ENCODE assay signal across 8 cellular contexts in the genomic region with DNA sequence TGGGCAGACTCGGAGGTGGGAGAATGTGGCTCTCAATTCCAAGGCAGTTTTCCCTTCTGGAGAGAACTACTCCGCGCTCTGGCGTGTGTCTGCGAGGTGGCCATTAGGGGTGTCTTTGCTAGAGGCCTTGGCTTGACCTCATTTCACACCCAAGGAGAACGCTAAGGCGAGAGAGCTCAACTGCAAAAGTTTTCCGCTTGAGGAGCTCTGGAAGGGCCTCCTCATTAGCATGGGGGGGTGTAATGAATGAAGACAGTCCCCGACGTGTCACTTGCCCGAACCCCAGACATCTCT. TPM values are rescaled to one million over a fixed set of nuclear protein-coding genes. Genes with fewer than 3 reads are reported as not detected.
DNase-seq lines count a peak whose midpoint lies in the region; TF ChIP-seq lines count a peak whose summit lies in the region.

No MANE protein-coding gene starts in this region.

- intact Hi-C loops in stomach (cut with DNase I; ENCODE audit: low total_unique reads) = no loop called here

- H3K4me1 ChIP-seq in HUES64 (ENCODE audit: insufficient read depth, low read length) (peaks cover 19% of the 10 kb centered on the region), stomach (peaks cover 0 to 45% (median 32%) of the 10 kb centered on the region in 4 donors)

- H3K36me3 Mint-ChIP-seq in immature natural killer cell = peaks cover 0 to 4% (median 0%) of the 10 kb centered on the region in 3 donors

- WGBS in HUES64 = under 1% methylated on average over 11 of the region's 11 CpGs
- 0 to 1% (median 0%) methylated on average over 3 to 11 of the region's 11 CpGs for WGBS in stomach, 5 donors

- no peak for TF ChIP-seq POLR2A in stomach (IDR thresholded peaks at IDR 0.05)

- H3K27me3 ChIP-seq in HUES64 (ENCODE audit: insufficient read depth, low read length) = no peaks in the 10 kb centered on the region
- H3K27me3 ChIP-seq in stomach = no peaks in the 10 kb centered on the region

- H3K27ac Mint-ChIP-seq in immature natural killer cell = peak overlapping the region; percentile 90 to 99 (median 97)

- peak overlapping the region; percentile 94 to 99 (median 96) for H3K4me3 Mint-ChIP-seq in immature natural killer cell

- H3K9me3 Mint-ChIP-seq in immature natural killer cell = peaks cover 6 to 9% (median 8%) of the 10 kb centered on the region in 6 donors

- DNase-seq in ELR (ENCODE audit: low read depth) = peak; percentile 54
- DNase-seq in GM20000 (ENCODE audit: low spot score) = peak; percentile 82
- DNase-seq in immature natural killer cell = peak; percentile 49 to 55 (median 54)
- DNase-seq in stomach = no peak
- DNase-seq in RKO (ENCODE audit: low spot score) = no peak
- no peak for DNase-seq in NCI-H524 treated with DMSO at 0.1 percent for 48 hours (lab: John Stamatoyannopoulos, UW)

- no peak for TF ChIP-seq EP300 in stomach (IDR thresholded peaks at IDR 0.05)

- TF ChIP-seq CTCF in GM20000 (IDR thresholded peaks at IDR 0.05; ENCODE audit: extremely low read depth, missing control alignments) (no peak), stomach (IDR thresholded peaks at IDR 0.05) (no peak)

- peaks cover 26 to 49% of the 10 kb centered on the region in 2 donors for H3K4me1 Mint-ChIP-seq in immature natural killer cell

- H3K27ac ChIP-seq in HUES64 (ENCODE audit: low read depth, low read length) = peak overlapping the region; percentile 99
- H3K27ac ChIP-seq in angular gyrus (ENCODE audit: low read depth, low read length) = peak overlapping the region; percentile 82
- peak overlapping the region; percentile 95 to 99 (median 96) for H3K27ac ChIP-seq in stomach

- no peaks in the 10 kb centered on the region for H3K36me3 ChIP-seq in HUES64 (ENCODE audit: insufficient read depth, low read length)
- H3K36me3 ChIP-seq in stomach = no peaks in the 10 kb centered on the region

- peak overlapping the region; percentile 94 for H3K9ac ChIP-seq in HUES64 (ENCODE audit: low read depth, low read length)

- H3K27me3 Mint-ChIP-seq in immature natural killer cell (ENCODE audit: low read depth in 3 of 3) = peaks cover 30 to 36% (median 31%) of the 10 kb centered on the region in 3 donors

- H3K4me3 ChIP-seq in HUES64 (ENCODE audit: low read length) = peak overlapping the region; percentile 90
- H3K4me3 ChIP-seq in stomach = peak overlapping the region; percentile 70 to 86 (median 80)

- H3K9me3 ChIP-seq in HUES64 (ENCODE audit: insufficient read depth, low read depth, low read length) (0 out of 2 replicates have a peak, but pooled peaks cover 8% of the 10 kb centered on the region), stomach (peaks cover 5 to 9% (median 7%) of the 10 kb centered on the region in 4 donors)

RNA-seq across cellular contexts. Expression of a gene that starts 0.7 kb away (rescaled TPM):
- 69.6 TPM for polyA plus RNA-seq in HUES64 (2013, experiment 1 of 2)
- 70.3 TPM for polyA plus RNA-seq in HUES64 (2013, experiment 2 of 2)
- polyA plus RNA-seq in immature natural killer cell = 10 to 100 TPM; 39.8 to 67.3 (median 55.9) TPM
- 100 to 1,000 TPM in 2 of 5 donors, 10 to 100 TPM in 3; 23.2 to 184 (median 67.8) TPM for total RNA-seq in stomach
- polyA plus RNA-seq in stomach = 10 to 100 TPM; 26.8 to 39.1 (median 28.1) TPM

Comparison
In these comparisons a context has a peak if more than half of its experiments do, and no peak if none do; other contexts are left out.
1. DNase-seq: peak in ELR (single experiment), GM20000 (single experiment) and immature natural killer cell (3 of 3); none in stomach (single experiment), RKO (single experiment) and NCI-H524 treated with DMSO at 0.1 percent for 48 hours (single experiment).
2. Peak in every context shown above with its lines, with median percentiles within 50 percentile points of each other: H3K27ac ChIP-seq.